In the genomic region with DNA sequence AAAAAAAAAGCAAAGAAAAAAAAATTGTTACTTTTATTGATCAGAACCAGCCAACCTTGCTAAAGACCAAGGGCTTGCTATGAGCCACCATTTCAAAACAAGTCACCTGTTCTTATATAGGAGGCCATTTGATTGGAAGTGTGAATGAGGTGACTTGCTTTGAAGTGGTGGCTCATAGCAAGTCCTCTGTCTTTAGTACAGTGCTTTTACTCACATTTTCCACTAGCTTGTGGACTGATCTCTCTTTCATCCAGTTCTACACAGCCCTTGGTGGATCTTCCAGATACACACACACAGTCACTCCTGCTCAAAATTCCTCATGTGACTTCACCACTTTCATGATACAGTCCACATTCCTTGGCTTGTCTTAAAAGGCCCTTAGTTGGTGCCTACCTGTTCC, we compare ENCODE assay signal across 25 cellular contexts. TPM values are rescaled to one million over a fixed set of nuclear protein-coding genes. Genes with fewer than 3 reads are reported as not detected.
"Had no signal": no experiment of that assay in that cellular context is flagged by ENCODE, and none has a peak within 500 bp of the region (broad histone marks: within the 10 kb centered on the region; RNA-seq: fewer than 3 reads in every experiment).

No MANE protein-coding gene starts in this region.

- H3K36me3 Mint-ChIP-seq: naive thymus-derived CD8-positive, alpha-beta T cell; stimulated activated effector memory CD8-positive, alpha-beta T cell treated with anti-CD3 and anti-CD28 coated beads, Interleukin-12 subunit alpha, Interleukin-12 subunit beta, amount 100 ng/mL, for 72 hours had no signal

- ATAC-seq: left cardiac atrium; left lobe of liver; left ventricle myocardium superior; lower lobe of right lung; naive thymus-derived CD8-positive, alpha-beta T cell; pancreas; right cardiac atrium; sciatic nerve had no signal

- H3K9me3 Mint-ChIP-seq: naive thymus-derived CD8-positive, alpha-beta T cell; nephron; neural crest cell; stimulated activated effector memory CD8-positive, alpha-beta T cell treated with anti-CD3 and anti-CD28 coated beads, Interleukin-12 subunit alpha, Interleukin-12 subunit beta, amount 100 ng/mL, for 72 hours had no signal

- H3K4me3 Mint-ChIP-seq: naive thymus-derived CD8-positive, alpha-beta T cell; nephron; neural crest cell; stimulated activated effector memory CD8-positive, alpha-beta T cell treated with anti-CD3 and anti-CD28 coated beads, Interleukin-12 subunit alpha, Interleukin-12 subunit beta, amount 100 ng/mL, for 72 hours had no signal

- H3K4me1 Mint-ChIP-seq: naive thymus-derived CD8-positive, alpha-beta T cell; nephron; stimulated activated effector memory CD8-positive, alpha-beta T cell treated with anti-CD3 and anti-CD28 coated beads, Interleukin-12 subunit alpha, Interleukin-12 subunit beta, amount 100 ng/mL, for 72 hours had no signal

- H3K27ac Mint-ChIP-seq: nephron; stimulated activated effector memory CD8-positive, alpha-beta T cell treated with anti-CD3 and anti-CD28 coated beads, Interleukin-12 subunit alpha, Interleukin-12 subunit beta, amount 100 ng/mL, for 72 hours had no signal

- DNase-seq: hippocampal formation; kidney glomerular epithelial cell; left cardiac atrium; left ventricle myocardium superior; lower lobe of right lung; mammary epithelial cell; mesenchymal stem cell; naive thymus-derived CD8-positive, alpha-beta T cell; nucleus accumbens; pancreas; posterior cingulate gyrus; retina; right cardiac atrium; stimulated activated CD4-positive, alpha-beta T cell treated with anti-CD3 and anti-CD28 coated beads, Interleukin-4, amount 100 ng/mL, for 24 hours; stimulated activated naive CD4-positive, alpha-beta T cell; stomach; testis; thyroid gland; transverse colon; upper lobe of left lung had no signal

RNA-seq across cellular contexts. Expression of a gene that starts 13.5 kb away (rescaled TPM):
- total RNA-seq: naive thymus-derived CD8-positive, alpha-beta T cell had no signal
